ENCODE assay signal across 8 cellular contexts in the genomic region with DNA sequence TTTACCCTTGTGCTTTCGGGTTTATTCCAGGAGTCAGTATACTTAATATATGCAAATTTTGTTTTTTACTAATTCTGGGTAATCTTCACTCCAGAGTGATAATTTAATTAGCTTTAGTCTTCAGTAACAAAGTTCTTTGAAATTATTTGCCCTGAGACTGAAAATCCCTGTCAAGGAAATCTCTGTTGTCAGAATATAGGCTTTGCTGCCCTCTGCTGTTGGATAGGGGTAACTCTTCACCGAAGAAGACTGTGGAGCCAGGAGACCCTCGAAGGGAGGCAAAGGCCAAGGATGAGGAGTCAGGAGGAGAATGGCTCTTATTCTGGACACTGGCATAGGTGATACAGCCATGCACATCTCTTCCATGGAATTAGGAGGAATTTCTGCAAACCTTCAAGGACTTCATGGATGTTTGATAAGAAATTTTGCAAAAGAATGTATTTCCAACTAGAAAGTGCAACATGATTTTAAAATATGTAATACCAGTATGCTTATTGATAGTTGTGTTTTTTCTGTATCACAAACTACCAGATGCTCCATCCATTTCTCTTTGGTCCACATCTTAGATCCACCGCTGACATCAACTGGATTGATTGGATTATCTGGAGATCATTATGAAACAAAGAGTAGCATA.
DNase-seq lines count a peak whose midpoint lies in the region; ATAC-seq and TF ChIP-seq lines count a peak whose summit lies in the region.

No MANE protein-coding gene starts in this region.

- POLR2A ChIA-PET in activated CD8-positive, alpha-beta T cell treated with anti-CD3 and anti-CD28 coated beads, Interleukin-2, amount 10 ng/mL, durations not matched to agents 7 days and 5 days (lab: Charles Lee), result no interaction called here

- peaks cover 6% of the 10 kb centered on the region for H3K27me3 Mint-ChIP-seq in activated CD8-positive, alpha-beta T cell treated with anti-CD3 and anti-CD28 coated beads, Interleukin-2, amount 10 ng/mL, durations not matched to agents 7 days and 5 days (ENCODE audit: low read depth)

- H3K4me1 ChIP-seq in gastrocnemius medialis, result no peaks in the 10 kb centered on the region

- CTCF ChIA-PET in activated CD8-positive, alpha-beta T cell treated with anti-CD3 and anti-CD28 coated beads, Interleukin-2, amount 10 ng/mL, durations not matched to agents 7 days and 5 days (lab: Charles Lee), result interaction anchor here (0.8 to 3.0 kb wide), 4 partner anchors 10 to 52 kb away, joined by 3 to 14 read pairs (median 5); no protein-coding TSS in a partner anchor

- no peaks in the 10 kb centered on the region for H3K9me3 Mint-ChIP-seq in activated CD8-positive, alpha-beta T cell treated with anti-CD3 and anti-CD28 coated beads, Interleukin-2, amount 10 ng/mL, durations not matched to agents 7 days and 5 days (ENCODE audit: insufficient read depth)

- peak; percentile 71 for ATAC-seq in GM18870 (IDR thresholded peaks at IDR 0.05; ENCODE audit: unreplicated experiment)
- peak; percentile 75 for ATAC-seq in HG03025 (IDR thresholded peaks at IDR 0.05; ENCODE audit: low FRiP score, unreplicated experiment)
- ATAC-seq in activated CD8-positive, alpha-beta T cell treated with anti-CD3 and anti-CD28 coated beads, Interleukin-2, amount 10 ng/mL, durations not matched to agents 7 days and 5 days, result no peak
- peak; percentile 34 to 63 for ATAC-seq in left cardiac atrium
- no peak for ATAC-seq in gastrocnemius medialis

- H3K27me3 ChIP-seq in gastrocnemius medialis, result no peaks in the 10 kb centered on the region

- no peak for TF ChIP-seq POLR2A in gastrocnemius medialis (IDR thresholded peaks at IDR 0.05)

- H3K4me3 Mint-ChIP-seq in activated CD8-positive, alpha-beta T cell treated with anti-CD3 and anti-CD28 coated beads, Interleukin-2, amount 10 ng/mL, durations not matched to agents 7 days and 5 days, result no peak overlapping the region

- H3K36me3 ChIP-seq in gastrocnemius medialis, result no peaks in the 10 kb centered on the region

- DNase-seq in COLO829 (ENCODE audit: low spot score) (peak; percentile 57), NCI-H2029 treated with DMSO at 0.1 percent for 48 hours (lab: John Stamatoyannopoulos, UW) (peak; percentile 26), left cardiac atrium (no peak), gastrocnemius medialis (no peak), posterior vena cava (ENCODE audit: low spot score) (no peak)
- peak; percentile 40 for DNase-seq in activated CD8-positive, alpha-beta T cell treated with anti-CD3 and anti-CD28 coated beads, Interleukin-2, amount 10 ng/mL, durations not matched to agents 7 days and 5 days

- peak in 4 of 5 experiments; percentile 44 to 73 (median 59) for TF ChIP-seq CTCF in gastrocnemius medialis (IDR thresholded peaks at IDR 0.05 in 4 of 5, conservative IDR thresholded peaks at IDR 0.05 in 1 of 5)

- intact Hi-C loops in left cardiac atrium (cut with DNase I) (loop anchor here (2.0 to 5.0 kb wide), 2 partner anchors 526 to 527 kb away; no protein-coding TSS in a partner anchor), gastrocnemius medialis (cut with DNase I; ENCODE audit: low total_unique reads) (loop anchor here (2.0 kb wide), 1 partner anchor 527 kb away; no protein-coding TSS in a partner anchor), posterior vena cava (cut with DNase I) (loop anchor here in 1 of 2 donors (10.0 kb wide), 1 partner anchor 653 kb away; no protein-coding TSS in a partner anchor)

- no peak overlapping the region for H3K27ac ChIP-seq in gastrocnemius medialis

- no peak overlapping the region for H3K27ac Mint-ChIP-seq in activated CD8-positive, alpha-beta T cell treated with anti-CD3 and anti-CD28 coated beads, Interleukin-2, amount 10 ng/mL, durations not matched to agents 7 days and 5 days

- in situ Hi-C loops in gastrocnemius medialis (cut with MboI; ENCODE audit: low sequenced_read_pairs in 4 of 4), result loop anchor here (25.0 kb wide), 3 partner anchors 541 to 1484 kb away; a partner anchor contains a TSS

- no peaks in the 10 kb centered on the region for H3K4me1 Mint-ChIP-seq in activated CD8-positive, alpha-beta T cell treated with anti-CD3 and anti-CD28 coated beads, Interleukin-2, amount 10 ng/mL, durations not matched to agents 7 days and 5 days (ENCODE audit: low read depth)

- H3K36me3 Mint-ChIP-seq in activated CD8-positive, alpha-beta T cell treated with anti-CD3 and anti-CD28 coated beads, Interleukin-2, amount 10 ng/mL, durations not matched to agents 7 days and 5 days (ENCODE audit: low read depth), result no peaks in the 10 kb centered on the region

- H3K4me3 ChIP-seq in gastrocnemius medialis, result no peak overlapping the region

- H3K9me3 ChIP-seq in gastrocnemius medialis, result no peaks in the 10 kb centered on the region

Comparison
In these comparisons a context has a peak if more than half of its experiments do, and no peak if none do; other contexts are left out.
1. DNase-seq: peak in COLO829 (single experiment), NCI-H2029 treated with DMSO at 0.1 percent for 48 hours (single experiment) and activated CD8-positive, alpha-beta T cell treated with anti-CD3 and anti-CD28 coated beads, Interleukin-2, amount 10 ng/mL, durations not matched to agents 7 days and 5 days (single experiment); none in left cardiac atrium (single experiment), gastrocnemius medialis (0 of 2) and posterior vena cava (single experiment).
2. ATAC-seq: peak in GM18870 (single experiment), HG03025 (single experiment) and left cardiac atrium (2 of 2); none in activated CD8-positive, alpha-beta T cell treated with anti-CD3 and anti-CD28 coated beads, Interleukin-2, amount 10 ng/mL, durations not matched to agents 7 days and 5 days (single experiment) and gastrocnemius medialis (0 of 2).